Comparison of ENCODE assay signal across 20 cellular contexts in genomic region chr11:111305871-111306270, GRCh38. TPM values are rescaled to one million over a fixed set of nuclear protein-coding genes. Genes with fewer than 3 reads are reported as not detected.
"Had no signal": no experiment of that assay in that cellular context is flagged by ENCODE, and none has a peak within 500 bp of the region (broad histone marks: within the 10 kb centered on the region; RNA-seq: fewer than 3 reads in every experiment).

No MANE protein-coding gene starts in this region.

- H3K36me3 ChIP-seq: adrenal gland, breast epithelium, right atrium auricular region, tibial nerve had no signal

- H3K27ac ChIP-seq: adrenal gland, breast epithelium, right atrium auricular region, skin epidermis, tibial nerve had no signal

- ATAC-seq: activated naive CD4-positive, alpha-beta T cell treated with anti-CD3 and anti-CD28 coated beads, Interleukin-2, amount 50 U/mL, for 72 hours; left lobe of liver; stimulated activated naive CD8-positive, alpha-beta T cell treated with anti-CD3 and anti-CD28 coated beads, Interleukin-15, Interleukin-2, amounts not matched to agents 100 U/mL and 50 U/mL, for 24 hours had no signal

- H3K9me3 ChIP-seq: adrenal gland, breast epithelium, right atrium auricular region, tibial nerve had no signal

- H3K4me1 ChIP-seq: adrenal gland, breast epithelium, right atrium auricular region had no signal

- FAIRE-seq: astrocyte, frontal cortex, kidney had no signal

- DNase-seq: activated CD4-positive, alpha-beta T cell treated with anti-CD3 and anti-CD28 coated beads, Interleukin-2, amount 50 U/mL, for 1 hour; activated CD4-positive, CD25-positive, alpha-beta regulatory T cell treated with anti-CD3 and anti-CD28 coated beads, Interleukin-2, amount 50 U/mL, for 72 hours; activated CD8-positive, alpha-beta memory T cell treated with anti-CD3 and anti-CD28 coated beads, Interleukin-2, amount 50 U/mL, for 4 hours; activated gamma-delta T cell; adrenal gland; cortex of kidney; erythroblast; kidney; stimulated activated naive CD8-positive, alpha-beta T cell treated with anti-CD3 and anti-CD28 coated beads, Interleukin-15, Interleukin-2, amounts not matched to agents 100 U/mL and 50 U/mL, for 24 hours had no signal

- H3K4me3 ChIP-seq: adrenal gland, breast epithelium, right atrium auricular region, skin epidermis, tibial nerve had no signal

- H3K27me3 ChIP-seq: adrenal gland, breast epithelium, right atrium auricular region, tibial nerve had no signal

RNA-seq across cellular contexts. Expression of gene POU2AF3, which starts 7.5 kb away (rescaled TPM):
- total RNA-seq: activated naive CD4-positive, alpha-beta T cell treated with anti-CD3 and anti-CD28 coated beads, Interleukin-2, amount 50 U/mL, for 72 hours; lung microvascular endothelial cell; myocyte had no signal
- polyA plus RNA-seq: neural cell had no signal
